1 cellular context compared by ENCODE assay signal in genomic region chr19:45403781-45404556, GRCh38.
TF ChIP-seq lines count a peak whose summit lies in the region.

No MANE protein-coding gene starts in this region.

TF ChIP-seq in K562, 482 proteins besides CTCF, POLR2A, EP300 and RAD21 (continued from another document and continues in another):
- TF ChIP-seq ZBTB43 (CRISPR knock-in tag; IDR thresholded peaks at IDR 0.05) (no peak; the same call in 1 of the 2 replicates), ZNF316 (IDR thresholded peaks at IDR 0.05) (no peak), CCAR2 (IDR thresholded peaks at IDR 0.05; ENCODE audit: low read depth, low read length) (no peak), TEAD2 (tag; IDR thresholded peaks at IDR 0.05) (no peak), LARP7 (IDR thresholded peaks at IDR 0.05) (no peak), ETV6 (IDR thresholded peaks at IDR 0.05; ENCODE audit: borderline replicate concordance in 1 of 2, low read depth in 2 of 2, low read length in 1 of 2) (no peak), ETV6 (CRISPR knock-in tag; IDR thresholded peaks at IDR 0.05; ENCODE audit: borderline replicate concordance) (no peak), ZKSCAN8 (CRISPR knock-in tag; IDR thresholded peaks at IDR 0.05) (no peak), TCF7L2 (IDR thresholded peaks at IDR 0.05; ENCODE audit: low read depth, low read length) (no peak), KAT8 (IDR thresholded peaks at IDR 0.05; ENCODE audit: low read depth) (no peak), ARID1B (IDR thresholded peaks at IDR 0.05) (peak; percentile 43; the same call in 1 of the 2 replicates), NFIC (IDR thresholded peaks at IDR 0.05) (no peak), HMGN3 (IDR thresholded peaks at IDR 0.05; ENCODE audit: borderline replicate concordance, extremely low read depth, insufficient read length, low read depth, low read length) (no peak), GTF3C2 (IDR thresholded peaks at IDR 0.05; ENCODE audit: borderline replicate concordance, extremely low read depth, insufficient read length) (no peak), ZBTB34 (CRISPR knock-in tag; IDR thresholded peaks at IDR 0.05) (no peak), PHTF2 (CRISPR knock-in tag; IDR thresholded peaks at IDR 0.05) (no peak), ATF1 (CRISPR knock-in tag; IDR thresholded peaks at IDR 0.05) (no peak), ATF1 (tag; IDR thresholded peaks at IDR 0.05) (peak; percentile 14; the same call in 1 of the 2 replicates), ZNF41 (CRISPR knock-in tag; conservative IDR thresholded peaks at IDR 0.05) (no peak), EZH2 (IDR thresholded peaks at IDR 0.05; ENCODE audit: borderline replicate concordance, low read depth, low read length) (no peak), RNF2 (IDR thresholded peaks at IDR 0.05) (no peak), ZEB2 (IDR thresholded peaks at IDR 0.05) (peak; percentile 68), CLOCK (CRISPR knock-in tag; IDR thresholded peaks at IDR 0.05; ENCODE audit: borderline replicate concordance) (no peak), ZNF717 (CRISPR knock-in tag; IDR thresholded peaks at IDR 0.05) (no peak), ZNF584 (CRISPR knock-in tag; IDR thresholded peaks at IDR 0.05; ENCODE audit: low read depth) (no peak), EWSR1 (IDR thresholded peaks at IDR 0.05; ENCODE audit: borderline replicate concordance, low read depth, partially characterized antibody) (no peak), NR3C1 (CRISPR knock-in tag; IDR thresholded peaks at IDR 0.05) (no peak), ZNF239 (CRISPR knock-in tag; IDR thresholded peaks at IDR 0.05) (no peak), SLC30A9 (CRISPR knock-in tag; IDR thresholded peaks at IDR 0.05) (no peak), ZHX1 (conservative IDR thresholded peaks at IDR 0.05; ENCODE audit: low read length) (no peak), CREB3 (tag; conservative IDR thresholded peaks at IDR 0.05; ENCODE audit: low read depth) (no peak), CHD7 (IDR thresholded peaks at IDR 0.05; ENCODE audit: low read depth, low read length) (no peak), ESRRA (IDR thresholded peaks at IDR 0.05; ENCODE audit: borderline replicate concordance, low read depth) (peak; percentile 92), ELK3 (CRISPR knock-in tag; IDR thresholded peaks at IDR 0.05) (no peak), HEY1 (CRISPR knock-in tag; IDR thresholded peaks at IDR 0.05; ENCODE audit: borderline replicate concordance) (no peak), KLF6 (CRISPR knock-in tag; IDR thresholded peaks at IDR 0.05; ENCODE audit: borderline replicate concordance) (no peak)
